In the genomic region with DNA sequence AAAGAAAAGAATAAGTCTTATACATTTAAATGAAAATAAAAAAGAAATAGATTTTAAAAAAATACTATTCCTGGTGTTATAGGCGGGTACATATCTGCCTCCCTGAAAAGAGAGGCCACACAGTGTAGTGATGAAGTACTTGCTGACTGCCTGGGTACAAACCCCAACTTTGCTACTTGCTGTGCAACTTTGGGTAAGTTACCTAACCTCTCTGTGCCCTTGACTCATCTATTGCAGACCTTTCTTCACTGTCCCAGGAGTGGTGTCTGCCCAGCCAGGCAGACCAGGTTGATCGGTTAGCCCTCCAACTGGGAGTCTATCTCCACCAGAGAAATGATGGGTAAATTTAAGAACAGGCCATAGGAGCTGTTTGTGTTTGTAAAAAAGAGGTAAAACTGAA, we compare ENCODE assay signal across 2 cellular contexts.
TF ChIP-seq lines count a peak whose summit lies in the region.

No MANE protein-coding gene starts in this region.

TF ChIP-seq in HepG2, 621 proteins besides CTCF, POLR2A, EP300 and RAD21:
- no peak for TF ChIP-seq ZNF788 (CRISPR knock-in tag; IDR thresholded peaks at IDR 0.05; ENCODE audit: borderline replicate concordance)
- TF ChIP-seq, protein P1, sequence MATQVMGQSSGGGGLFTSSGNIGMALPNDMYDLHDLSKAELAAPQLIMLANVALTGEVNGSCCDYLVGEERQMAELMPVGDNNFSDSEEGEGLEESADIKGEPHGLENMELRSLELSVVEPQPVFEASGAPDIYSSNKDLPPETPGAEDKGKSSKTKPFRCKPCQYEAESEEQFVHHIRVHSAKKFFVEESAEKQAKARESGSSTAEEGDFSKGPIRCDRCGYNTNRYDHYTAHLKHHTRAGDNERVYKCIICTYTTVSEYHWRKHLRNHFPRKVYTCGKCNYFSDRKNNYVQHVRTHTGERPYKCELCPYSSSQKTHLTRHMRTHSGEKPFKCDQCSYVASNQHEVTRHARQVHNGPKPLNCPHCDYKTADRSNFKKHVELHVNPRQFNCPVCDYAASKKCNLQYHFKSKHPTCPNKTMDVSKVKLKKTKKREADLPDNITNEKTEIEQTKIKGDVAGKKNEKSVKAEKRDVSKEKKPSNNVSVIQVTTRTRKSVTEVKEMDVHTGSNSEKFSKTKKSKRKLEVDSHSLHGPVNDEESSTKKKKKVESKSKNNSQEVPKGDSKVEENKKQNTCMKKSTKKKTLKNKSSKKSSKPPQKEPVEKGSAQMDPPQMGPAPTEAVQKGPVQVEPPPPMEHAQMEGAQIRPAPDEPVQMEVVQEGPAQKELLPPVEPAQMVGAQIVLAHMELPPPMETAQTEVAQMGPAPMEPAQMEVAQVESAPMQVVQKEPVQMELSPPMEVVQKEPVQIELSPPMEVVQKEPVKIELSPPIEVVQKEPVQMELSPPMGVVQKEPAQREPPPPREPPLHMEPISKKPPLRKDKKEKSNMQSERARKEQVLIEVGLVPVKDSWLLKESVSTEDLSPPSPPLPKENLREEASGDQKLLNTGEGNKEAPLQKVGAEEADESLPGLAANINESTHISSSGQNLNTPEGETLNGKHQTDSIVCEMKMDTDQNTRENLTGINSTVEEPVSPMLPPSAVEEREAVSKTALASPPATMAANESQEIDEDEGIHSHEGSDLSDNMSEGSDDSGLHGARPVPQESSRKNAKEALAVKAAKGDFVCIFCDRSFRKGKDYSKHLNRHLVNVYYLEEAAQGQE (IDR thresholded peaks at IDR 0.05; ENCODE audit: borderline replicate concordance in 1 of 2, low read depth in 1 of 2, low read length in 2 of 2): no peak
- TF ChIP-seq RFX1 (IDR thresholded peaks at IDR 0.05): no peak
- TF ChIP-seq ATM (IDR thresholded peaks at IDR 0.05; ENCODE audit: borderline replicate concordance): no peak
- no peak for TF ChIP-seq MLX (CRISPR knock-in tag; IDR thresholded peaks at IDR 0.05)
- TF ChIP-seq ZNF768 (CRISPR knock-in tag; IDR thresholded peaks at IDR 0.05): peak; percentile 76; the same call in 1 of the 2 replicates

TF ChIP-seq in H1, 55 proteins besides CTCF, POLR2A, EP300 and RAD21:
- 0 out of 4 replicates have a peak, but pooled peaks of 1 of the 2 experiments have one; percentile 49 for TF ChIP-seq HDAC2 (IDR thresholded peaks at IDR 0.05; ENCODE audit: borderline replicate concordance in 1 of 2, low read depth in 2 of 2, low read length in 2 of 2)
- no peak for TF ChIP-seq CBX5 (IDR thresholded peaks at IDR 0.05; ENCODE audit: low read depth, low read length)
- no peak for TF ChIP-seq NANOG (IDR thresholded peaks at IDR 0.05; ENCODE audit: insufficient read depth, low read depth, low read length, poor library complexity, severe bottlenecking)
- TF ChIP-seq POLR2AphosphoS5 (IDR thresholded peaks at IDR 0.05; ENCODE audit: low read depth, low read length): no peak
- peak; percentile 69; the same call in 1 of the 2 replicates for TF ChIP-seq KDM1A (IDR thresholded peaks at IDR 0.05; ENCODE audit: borderline replicate concordance, low read length)
